ENCODE assay signal across 8 cellular contexts in genomic region chr14:99982449-99983250, GRCh38.
A peak's percentile ranks its signal among the peaks of the same experiment; 100 is the strongest.
DNase-seq lines count a peak whose midpoint lies in the region; ATAC-seq and TF ChIP-seq lines count a peak whose summit lies in the region.

No MANE protein-coding gene starts in this region.

- TF ChIP-seq CTCF in epithelial cell of proximal tubule (conservative IDR thresholded peaks at IDR 0.05; ENCODE audit: low read depth, low read length) (peak; percentile 93), suprapubic skin (IDR thresholded peaks at IDR 0.05) (peak; percentile 86 to 90)

- peaks cover 3 to 11% of the 10 kb centered on the region in 2 donors for H3K4me1 Mint-ChIP-seq in natural killer cell treated with Interleukin-12 subunit alpha and Interleukin-12 subunit beta and Interleukin-15 and Interleukin-18, amount 100 ng/mL, for 72 hours (ENCODE audit: low read depth in 2 of 2)

- H3K4me3 Mint-ChIP-seq in natural killer cell treated with Interleukin-12 subunit alpha and Interleukin-12 subunit beta and Interleukin-15 and Interleukin-18, amount 100 ng/mL, for 72 hours, result no peak overlapping the region

- no peaks in the 10 kb centered on the region for H3K27me3 ChIP-seq in NT2/D1 (ENCODE audit: insufficient read depth, insufficient read length)
- H3K27me3 ChIP-seq in suprapubic skin, result no peaks in the 10 kb centered on the region

- no peak for TF ChIP-seq EP300 in suprapubic skin (IDR thresholded peaks at IDR 0.05)

- H3K9me3 Mint-ChIP-seq in natural killer cell treated with Interleukin-12 subunit alpha and Interleukin-12 subunit beta and Interleukin-15 and Interleukin-18, amount 100 ng/mL, for 72 hours, result no peaks in the 10 kb centered on the region

- DNase-seq in Ammon's horn (ENCODE audit: low spot score) (peak; percentile 89), HT-29 (ENCODE audit: low spot score) (peak; percentile 42), NT2/D1 (ENCODE audit: low read depth, low spot score) (peak; percentile 39), epithelial cell of proximal tubule (ENCODE audit: low read depth) (peak; percentile 25), suprapubic skin (ENCODE audit: low spot score in 2 of 2) (no peak)
- DNase-seq in activated CD8-positive, alpha-beta memory T cell treated with anti-CD3 and anti-CD28 coated beads, Interleukin-2, amount 50 U/mL, for 4 hours, result peak; percentile 62
- DNase-seq in natural killer cell treated with Interleukin-12 subunit alpha and Interleukin-12 subunit beta and Interleukin-15 and Interleukin-18, amount 100 ng/mL, for 72 hours (ENCODE audit: low spot score), result peak; percentile 87

- peak; percentile 69 for ATAC-seq in GM19023 (IDR thresholded peaks at IDR 0.05; ENCODE audit: unreplicated experiment)
- ATAC-seq in natural killer cell treated with Interleukin-12 subunit alpha and Interleukin-12 subunit beta and Interleukin-15 and Interleukin-18, amount 100 ng/mL, for 72 hours, result peak; percentile 80 to 88

- H3K9me3 ChIP-seq in NT2/D1 (ENCODE audit: insufficient read depth, low read length) (peaks cover 6% of the 10 kb centered on the region; the same call in 1 of the 2 replicates), suprapubic skin (no peaks in the 10 kb centered on the region)

- H3K36me3 Mint-ChIP-seq in natural killer cell treated with Interleukin-12 subunit alpha and Interleukin-12 subunit beta and Interleukin-15 and Interleukin-18, amount 100 ng/mL, for 72 hours, result no peaks in the 10 kb centered on the region

- 31% methylated on average over 5 of the region's 5 CpGs for WGBS in suprapubic skin

- H3K27me3 Mint-ChIP-seq in natural killer cell treated with Interleukin-12 subunit alpha and Interleukin-12 subunit beta and Interleukin-15 and Interleukin-18, amount 100 ng/mL, for 72 hours, result no peaks in the 10 kb centered on the region

- no peak overlapping the region for H3K27ac ChIP-seq in suprapubic skin

- no peak for TF ChIP-seq POLR2A in suprapubic skin (IDR thresholded peaks at IDR 0.05)

- no peak overlapping the region for H3K9ac ChIP-seq in NT2/D1 (ENCODE audit: insufficient read length, low read depth)

- H3K36me3 ChIP-seq in NT2/D1 (ENCODE audit: insufficient read depth, insufficient read length, low read length), result no peaks in the 10 kb centered on the region
- no peaks in the 10 kb centered on the region for H3K36me3 ChIP-seq in suprapubic skin

- H3K4me1 ChIP-seq in NT2/D1 (ENCODE audit: insufficient read depth, insufficient read length) (no peaks in the 10 kb centered on the region), suprapubic skin (peaks cover 3% of the 10 kb centered on the region)

- peak overlapping the region in 1 of 2 donors; percentile 74 for H3K27ac Mint-ChIP-seq in natural killer cell treated with Interleukin-12 subunit alpha and Interleukin-12 subunit beta and Interleukin-15 and Interleukin-18, amount 100 ng/mL, for 72 hours

- H3K4me3 ChIP-seq in NT2/D1 (ENCODE audit: insufficient read length, low read depth) (no peak overlapping the region), epithelial cell of proximal tubule (ENCODE audit: low read depth, low read length) (no peak overlapping the region), suprapubic skin (no peak overlapping the region)

Comparison
In these comparisons a context has a peak if more than half of its experiments do, and no peak if none do; other contexts are left out.
1. DNase-seq: peak in Ammon's horn (single experiment), HT-29 (single experiment), NT2/D1 (single experiment), activated CD8-positive, alpha-beta memory T cell treated with anti-CD3 and anti-CD28 coated beads, Interleukin-2, amount 50 U/mL, for 4 hours (single experiment), epithelial cell of proximal tubule (single experiment) and natural killer cell treated with Interleukin-12 subunit alpha and Interleukin-12 subunit beta and Interleukin-15 and Interleukin-18, amount 100 ng/mL, for 72 hours (single experiment); none in suprapubic skin (0 of 2).